In genomic region chr2:161238264-161238558, GRCh38 we compare ENCODE assay signal across 8 cellular contexts.
A peak's percentile ranks its signal among the peaks of the same experiment; 100 is the strongest.
DNase-seq lines count a peak whose midpoint lies in the region; ATAC-seq and TF ChIP-seq lines count a peak whose summit lies in the region.

No MANE protein-coding gene starts in this region.

- WGBS in upper lobe of left lung, 2 donors: 0 to 1% methylated on average over 16 of the region's 16 CpGs

- H3K4me1 ChIP-seq in breast epithelium: no peaks in the 10 kb centered on the region
- H3K4me1 ChIP-seq in upper lobe of left lung: peaks cover 9 to 21% (median 16%) of the 10 kb centered on the region in 4 donors

- H3K27me3 Mint-ChIP-seq in activated naive CD4-positive, alpha-beta T cell treated with anti-CD3 and anti-CD28 coated beads, Interleukin-2, amount 50 U/mL, for 24 hours: no peaks in the 10 kb centered on the region
- no peaks in the 10 kb centered on the region for H3K27me3 Mint-ChIP-seq in memory B cell

- peak overlapping the region; percentile 95 for H3K4me3 Mint-ChIP-seq in activated naive CD4-positive, alpha-beta T cell treated with anti-CD3 and anti-CD28 coated beads, Interleukin-2, amount 50 U/mL, for 24 hours
- peak overlapping the region; percentile 94 for H3K4me3 Mint-ChIP-seq in memory B cell

- no peak for TF ChIP-seq POLR2A in breast epithelium (IDR thresholded peaks at IDR 0.05)
- no peak for TF ChIP-seq POLR2A in upper lobe of left lung (IDR thresholded peaks at IDR 0.05)

- H3K36me3 Mint-ChIP-seq in activated naive CD4-positive, alpha-beta T cell treated with anti-CD3 and anti-CD28 coated beads, Interleukin-2, amount 50 U/mL, for 24 hours: peaks cover 2% of the 10 kb centered on the region
- H3K36me3 Mint-ChIP-seq in memory B cell: peaks cover 2% of the 10 kb centered on the region

- H3K9me3 ChIP-seq in breast epithelium (no peaks in the 10 kb centered on the region), upper lobe of left lung (no peaks in the 10 kb centered on the region)

- H3K4me3 ChIP-seq in breast epithelium (peak overlapping the region; percentile 44 to 80 (median 67)), upper lobe of left lung (peak overlapping the region; percentile 38 to 69 (median 60))

- TF ChIP-seq CTCF in breast epithelium (IDR thresholded peaks at IDR 0.05): no peak
- TF ChIP-seq CTCF in upper lobe of left lung (IDR thresholded peaks at IDR 0.05): no peak

- peak overlapping the region in 1 of 2 donors; percentile 40 for H3K27ac ChIP-seq in breast epithelium
- H3K27ac ChIP-seq in upper lobe of left lung: peak overlapping the region in 3 of 4 donors; percentile 0 to 41 (median 24)

- ATAC-seq in memory B cell (ENCODE audit: low read depth) (no peak), upper lobe of left lung (ENCODE audit: low FRiP score in 2 of 2) (peak in 1 of 2 donors; percentile 11), HG03159 (IDR thresholded peaks at IDR 0.05; ENCODE audit: unreplicated experiment) (no peak), HG03521 (IDR thresholded peaks at IDR 0.05; ENCODE audit: unreplicated experiment) (no peak)

- peaks cover 50% of the 10 kb centered on the region for H3K4me1 Mint-ChIP-seq in activated naive CD4-positive, alpha-beta T cell treated with anti-CD3 and anti-CD28 coated beads, Interleukin-2, amount 50 U/mL, for 24 hours
- H3K4me1 Mint-ChIP-seq in memory B cell: peaks cover 21% of the 10 kb centered on the region

- no peak for DNase-seq in activated naive CD4-positive, alpha-beta T cell (lab: John Stamatoyannopoulos, UW)
- DNase-seq in breast epithelium (ENCODE audit: low spot score in 2 of 2) (no peak), memory B cell (ENCODE audit: low spot score in 2 of 2) (no peak), upper lobe of left lung (no peak), NOMO-1 treated with dmso at 0.1 percent for 144 hours (lab: John Stamatoyannopoulos, UW; ENCODE audit: unreplicated experiment) (no peak)

- H3K27me3 ChIP-seq in breast epithelium (no peaks in the 10 kb centered on the region), upper lobe of left lung (no peaks in the 10 kb centered on the region)

- H3K9me3 Mint-ChIP-seq in activated naive CD4-positive, alpha-beta T cell treated with anti-CD3 and anti-CD28 coated beads, Interleukin-2, amount 50 U/mL, for 24 hours: no peaks in the 10 kb centered on the region
- no peaks in the 10 kb centered on the region for H3K9me3 Mint-ChIP-seq in memory B cell

- intact Hi-C loops in breast epithelium (cut with DNase I; ENCODE audit: low total_unique reads): no loop called here

- H3K36me3 ChIP-seq in breast epithelium (no peaks in the 10 kb centered on the region), upper lobe of left lung (peaks cover 0 to 9% (median 3%) of the 10 kb centered on the region in 4 donors)

- peak overlapping the region; percentile 91 for H3K27ac Mint-ChIP-seq in activated naive CD4-positive, alpha-beta T cell treated with anti-CD3 and anti-CD28 coated beads, Interleukin-2, amount 50 U/mL, for 24 hours
- peak overlapping the region; percentile 65 for H3K27ac Mint-ChIP-seq in memory B cell

- TF ChIP-seq EP300 in upper lobe of left lung (IDR thresholded peaks at IDR 0.05): no peak
